ENCODE assay signal across 21 cellular contexts in genomic region chr5:136979131-136979530, GRCh38.
DNase-seq lines count a peak whose midpoint lies in the region; ATAC-seq and TF ChIP-seq lines count a peak whose summit lies in the region.
"Had no signal": no experiment of that assay in that cellular context is flagged by ENCODE, and none has a peak within 500 bp of the region (broad histone marks: within the 10 kb centered on the region; RNA-seq: fewer than 3 reads in every experiment).

No MANE protein-coding gene starts in this region.

- peak; percentile 46 for DNase-seq in Daoy (ENCODE audit: low read depth)
- peak; percentile 11 for DNase-seq in IMR-90
- DNase-seq in astrocyte of the hippocampus (ENCODE audit: low read depth, low spot score): peak; percentile 19
- DNase-seq in kidney tubule cell (ENCODE audit: low spot score): peak; percentile 6
- DNase-seq in psoas muscle: no peak
- no peak for DNase-seq in T-helper 9 cell
- DNase-seq: Calu3; CD4-positive, alpha-beta memory T cell; DMS79; GDM1; HCEC 1CT; NCI-H1105; NCI-H1694; NCI-H2081 treated with DMSO at 0.1 percent for 48 hours; NCI-H446 treated with DMSO at 0.1 percent for 48 hours; OCI-M1; SIG-M5 had no signal

- no peak overlapping the region for H3K4me2 ChIP-seq in IMR-90 (ENCODE audit: low read depth, low read length)
- H3K4me2 ChIP-seq: BLaER1 had no signal

- TF ChIP-seq POLR2A in IMR-90 (IDR thresholded peaks at IDR 0.05; ENCODE audit: low read depth, low read length): no peak

- no peak overlapping the region for H3K4ac ChIP-seq in IMR-90 (ENCODE audit: low read depth, low read length)

- H2BK5ac ChIP-seq in IMR-90 (ENCODE audit: low read depth, low read length, poor library complexity, severe bottlenecking): no peak overlapping the region

- ATAC-seq in IMR-90 (ENCODE audit: low read depth) (no peak), psoas muscle (no peak), HG02973 (IDR thresholded peaks at IDR 0.05; ENCODE audit: unreplicated experiment) (no peak)
- ATAC-seq: SK-N-SH treated with all-trans-retinoic acid at 6 μM for 48 hours had no signal

- dilution Hi-C loops in IMR-90 (cut with HindIII; ENCODE audit: low sequenced_read_pairs, unreplicated experiment): no loop called here

- H3K4me1 ChIP-seq in IMR-90 (ENCODE audit: control insufficient read depth, insufficient read depth, low read length) (no peaks in the 10 kb centered on the region), psoas muscle (no peaks in the 10 kb centered on the region)
- H3K4me1 ChIP-seq: BLaER1 had no signal

- no peak overlapping the region for H3K27ac ChIP-seq in IMR-90 (ENCODE audit: insufficient read depth, low read length)
- no peak overlapping the region for H3K27ac ChIP-seq in psoas muscle
- H3K27ac ChIP-seq: BLaER1, RWPE1 had no signal

- POLR2A ChIA-PET in IMR-90 (lab: Charles Lee; ENCODE audit: unreplicated experiment): no interaction called here

- H3K9ac ChIP-seq in IMR-90 (ENCODE audit: low read depth, low read length): no peak overlapping the region
- H3K9ac ChIP-seq: BLaER1 had no signal

- H3K79me1 ChIP-seq in IMR-90 (ENCODE audit: low read depth in 1 of 2, low read length in 2 of 2): no peaks in the 10 kb centered on the region

- H3K14ac ChIP-seq in IMR-90 (replicated peaks; ENCODE audit: low read depth, low read length): no peak overlapping the region

- WGBS in IMR-90 (ENCODE audit: extremely low coverage in 2 of 2, insufficient read length in 1 of 2), 2 experiments: 33% methylated on average over 1 of the region's 5 CpGs; no CpG with 5 or more reads in 1 of the 2 experiments
- 79 to 81% (median 79%) methylated on average over 5 of the region's 5 CpGs for WGBS in psoas muscle, 3 donors

- TF ChIP-seq RAD21 in IMR-90 (IDR thresholded peaks at IDR 0.05; ENCODE audit: low read length): no peak

- H3K56ac ChIP-seq in IMR-90 (ENCODE audit: extremely low read depth, insufficient read depth, low read length): no peak overlapping the region

- no peak overlapping the region for H2BK120ac ChIP-seq in IMR-90 (ENCODE audit: low read depth, low read length)

- H2AK5ac ChIP-seq in IMR-90 (ENCODE audit: low read depth, low read length): no peak overlapping the region

- H3K27me3 ChIP-seq in IMR-90 (ENCODE audit: control insufficient read depth, insufficient read depth, low read length): no peaks in the 10 kb centered on the region
- H3K27me3 ChIP-seq in psoas muscle (ENCODE audit: insufficient read depth in 3 of 3, low read length in 2 of 3): no peaks in the 10 kb centered on the region
- H3K27me3 ChIP-seq: BLaER1 had no signal

- CTCF ChIA-PET in IMR-90 (lab: Yijun Ruan, JAX): interaction anchor here (0.7 kb wide), 1 partner anchor 49 kb away, joined by 3 read pairs; no protein-coding TSS in a partner anchor

- in situ Hi-C loops in IMR-90 (cut with MboI; ENCODE audit: low sequenced_read_pairs): no loop called here

- H3K9me3 ChIP-seq in IMR-90 (ENCODE audit: control insufficient read depth, insufficient read depth, low read length) (peaks cover 2% of the 10 kb centered on the region; the same call in 1 of the 2 replicates), psoas muscle (no peaks in the 10 kb centered on the region)
- H3K9me3 ChIP-seq: BLaER1 had no signal

- no peaks in the 10 kb centered on the region for H4K20me1 ChIP-seq in IMR-90 (ENCODE audit: insufficient read depth, low read length)
- H4K20me1 ChIP-seq: BLaER1 had no signal

- H3K23ac ChIP-seq in IMR-90 (ENCODE audit: low read depth, low read length): no peak overlapping the region

- H2BK20ac ChIP-seq in IMR-90 (ENCODE audit: low read depth, low read length): no peak overlapping the region

- H3K4me3 ChIP-seq in IMR-90 (ENCODE audit: insufficient read depth, low read depth, low read length) (no peak overlapping the region), psoas muscle (no peak overlapping the region)
- H3K4me3 ChIP-seq: BLaER1 had no signal

- H4K91ac ChIP-seq in IMR-90 (ENCODE audit: insufficient read depth, low read depth, low read length): no peak overlapping the region

- H3K18ac ChIP-seq in IMR-90 (ENCODE audit: low read depth, low read length): no peak overlapping the region

- no peak overlapping the region for H4K8ac ChIP-seq in IMR-90 (ENCODE audit: low read depth in 2 of 2, low read length in 2 of 2)

- no peak overlapping the region for H2AFZ ChIP-seq in IMR-90 (replicated peaks; ENCODE audit: low read length, poor library complexity)

- H4K5ac ChIP-seq in IMR-90 (ENCODE audit: low read depth, low read length): no peak overlapping the region

- intact Hi-C loops in IMR-90 (cut with micrococcal nuclease) (no loop called here), psoas muscle (cut with DNase I) (no loop called here)

- H2AK9ac ChIP-seq in IMR-90 (replicated peaks; ENCODE audit: low read depth, low read length, poor library complexity): no peak overlapping the region

- H3K9me1 ChIP-seq in IMR-90 (ENCODE audit: insufficient read depth, low read length): no peaks in the 10 kb centered on the region

- H3K36me3 ChIP-seq in IMR-90 (ENCODE audit: control insufficient read depth, insufficient read depth, low read length) (no peaks in the 10 kb centered on the region), psoas muscle (ENCODE audit: insufficient read depth in 1 of 2, low read depth in 1 of 2) (no peaks in the 10 kb centered on the region)
- H3K36me3 ChIP-seq: BLaER1 had no signal

- H2BK15ac ChIP-seq in IMR-90 (ENCODE audit: low read depth, low read length): no peak overlapping the region

- TF ChIP-seq CTCF in IMR-90 (conservative IDR thresholded peaks at IDR 0.05; ENCODE audit: low read depth, low read length) (no peak), psoas muscle (IDR thresholded peaks at IDR 0.05) (no peak)

- BruUV-seq in IMR-90 (replicated peaks; lab: Mats Ljungman, UMichigan): no TSS peak

TF ChIP-seq in IMR-90, 13 proteins besides CTCF, POLR2A, EP300 and RAD21:
- TF ChIP-seq RCOR1 (IDR thresholded peaks at IDR 0.05; ENCODE audit: insufficient replicate concordance, low read length) (no peak), CEBPB (IDR thresholded peaks at IDR 0.05; ENCODE audit: low read depth, low read length) (no peak), MXI1 (IDR thresholded peaks at IDR 0.05; ENCODE audit: borderline replicate concordance, low read depth, low read length) (no peak), RFX5 (IDR thresholded peaks at IDR 0.05; ENCODE audit: low read depth, low read length) (no peak), MAZ (IDR thresholded peaks at IDR 0.05; ENCODE audit: borderline replicate concordance, low read depth, low read length) (no peak), USF2 (IDR thresholded peaks at IDR 0.05; ENCODE audit: low read depth, low read length) (no peak), NFE2L2 (IDR thresholded peaks at IDR 0.05; ENCODE audit: low read depth, low read length) (no peak), BHLHE40 (IDR thresholded peaks at IDR 0.05; ENCODE audit: low read depth, low read length) (no peak), SMC3 (IDR thresholded peaks at IDR 0.05; ENCODE audit: low read depth, low read length) (no peak), CHD1 (IDR thresholded peaks at IDR 0.05; ENCODE audit: low read depth, low read length) (no peak), MAFK (IDR thresholded peaks at IDR 0.05; ENCODE audit: low read depth, low read length) (no peak), FOS (IDR thresholded peaks at IDR 0.05; ENCODE audit: low read depth, low read length) (no peak), ELK1 (IDR thresholded peaks at IDR 0.05; ENCODE audit: borderline replicate concordance, low read depth, low read length) (no peak)

Comparison
In these comparisons a context has a peak if more than half of its experiments do, and no peak if none do; other contexts are left out.
1. DNase-seq: peak in Daoy (single experiment), IMR-90 (single experiment), astrocyte of the hippocampus (single experiment) and kidney tubule cell (single experiment); none in psoas muscle (0 of 2) and T-helper 9 cell (single experiment).